31 cellular contexts compared by ENCODE assay signal in the genomic region with DNA sequence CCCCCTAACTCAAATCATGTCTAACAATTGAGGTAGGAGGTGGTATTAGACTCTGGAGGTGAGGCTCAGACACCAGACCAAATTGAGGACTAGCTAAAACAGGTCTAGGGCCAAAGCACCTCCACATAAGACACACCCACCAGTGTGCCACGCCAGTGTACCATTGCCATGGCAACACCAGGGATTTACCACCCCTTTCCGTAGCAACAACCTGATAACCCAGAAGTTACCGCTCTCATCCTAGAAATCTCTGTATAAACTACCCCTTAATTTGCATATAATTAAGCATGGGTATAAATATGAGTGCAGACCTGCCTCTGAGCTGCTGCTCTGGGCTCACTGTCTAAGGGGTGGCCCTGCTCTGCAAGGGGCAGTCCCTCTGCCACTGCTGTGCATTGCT. TPM values are rescaled to one million over a fixed set of nuclear protein-coding genes. Genes with fewer than 3 reads are reported as not detected.
DNase-seq lines count a peak whose midpoint lies in the region; ATAC-seq, FAIRE-seq and TF ChIP-seq lines count a peak whose summit lies in the region.
"Had no signal": no experiment of that assay in that cellular context is flagged by ENCODE, and none has a peak within 500 bp of the region (broad histone marks: within the 10 kb centered on the region; RNA-seq: fewer than 3 reads in every experiment).

No MANE protein-coding gene starts in this region.

- 14% methylated on average over 3 of the region's 3 CpGs for WGBS in HepG2 (ENCODE audit: low lambda C conversion rate)
- 89% methylated on average over 3 of the region's 3 CpGs for WGBS in right lobe of liver (ENCODE audit: insufficient coverage, low coverage, low lambda C conversion rate, missing lambda C conversion rate)
- 51% methylated on average over 3 of the region's 3 CpGs for WGBS in K562 (ENCODE audit: insufficient coverage, low coverage, missing lambda C conversion rate)

- H3K36me3 Mint-ChIP-seq in IgD-negative memory B cell: no peaks in the 10 kb centered on the region

- H3K9me1 ChIP-seq in K562 (ENCODE audit: control insufficient read depth, insufficient read depth, low read length): no peaks in the 10 kb centered on the region

- FAIRE-seq in HepG2 (lab: Jason Lieb, UNC) (no peak), K562 (lab: Jason Lieb, UNC) (no peak)
- FAIRE-seq: astrocyte, H1 had no signal

- no peaks in the 10 kb centered on the region for H4K20me1 ChIP-seq in HepG2 (ENCODE audit: insufficient read depth, low read length)
- H4K20me1 ChIP-seq in K562 (replicated peaks; ENCODE audit: control insufficient read depth, insufficient read depth, low read length): no peaks in the 10 kb centered on the region
- H4K20me1 ChIP-seq in OCI-LY7 (ENCODE audit: insufficient read depth, low read length): no peaks in the 10 kb centered on the region

- H3K4me3 ChIP-seq in HepG2 (replicated peaks in 1 of 3; ENCODE audit: insufficient read depth in 1 of 3, low read depth in 2 of 3, low read length in 3 of 3) (no peak overlapping the region), right lobe of liver (no peak overlapping the region), K562 (no peak overlapping the region), OCI-LY7 (ENCODE audit: low read depth, low read length, poor library complexity, severe bottlenecking) (no peak overlapping the region)
- H3K4me3 ChIP-seq: gastroesophageal sphincter, MG63 had no signal

- no peak for TF ChIP-seq CTCF in HepG2 (CRISPR knock-in tag; IDR thresholded peaks at IDR 0.05)
- TF ChIP-seq CTCF in right lobe of liver (IDR thresholded peaks at IDR 0.05): no peak
- TF ChIP-seq CTCF in K562 (IDR thresholded peaks at IDR 0.05 in 2 of 3, conservative IDR thresholded peaks at IDR 0.05 in 1 of 3; ENCODE audit: insufficient read depth in 2 of 3, low read depth in 1 of 3, low read length in 3 of 3): no peak
- TF ChIP-seq CTCF in OCI-LY7 (conservative IDR thresholded peaks at IDR 0.05; ENCODE audit: low read length): no peak

- DNase-seq in HepG2 (ENCODE audit: low spot score): no peak
- no peak for DNase-seq in right lobe of liver
- no peak for DNase-seq in K562 (ENCODE audit: extremely low read depth in 1 of 4, low spot score in 3 of 4)
- peak; percentile 31 for DNase-seq in ureter (ENCODE audit: low spot score)
- no peak for DNase-seq in NCI-H524 treated with DMSO at 0.1 percent for 48 hours (lab: John Stamatoyannopoulos, UW)
- DNase-seq in OCI-LY7 (ENCODE audit: low spot score): no peak
- DNase-seq: activated CD8-positive, alpha-beta T cell treated with anti-CD3 and anti-CD28 coated beads for 36 hours; activated effector memory CD4-positive, alpha-beta T cell treated with anti-CD3 and anti-CD28 coated beads, Interleukin-2, amount 50 U/mL, for 16 hours; activated T-cell treated with anti-CD3 and anti-CD28 coated beads for 4 hours; hippocampal formation; KG1; left colon; mesenchymal stem cell; MG63; NCI-H1417; NCI-H2081; NCI-H446; NK-92 treated with Interleukin-12 subunit alpha and Interleukin-12 subunit beta, amount 100 ng/mL, for 24 hours; SHP77 treated with DMSO at 0.1 percent for 48 hours; stimulated activated CD4-positive, alpha-beta T cell treated with anti-CD3 and anti-CD28 coated beads, Interleukin-12 subunit alpha, Interleukin-12 subunit beta, amount 100 ng/mL, for 4 hours; stimulated activated CD4-positive, alpha-beta T cell treated with anti-CD3 and anti-CD28 coated beads, Interleukin-4, amount 100 ng/mL, for 4 hours; stimulated activated naive B cell treated with anti-CD40 and anti-IgM and Interleukin-4, amounts not matched to agents 10 μg/mL and 1 μg/mL and 100 μg/mL, for 72 hours; T1000 had no signal

- no peaks in the 10 kb centered on the region for H3K27me3 ChIP-seq in HepG2 (ENCODE audit: control insufficient read depth in 1 of 2, insufficient read depth in 2 of 2, low read length in 2 of 2)
- H3K27me3 ChIP-seq in right lobe of liver: no peaks in the 10 kb centered on the region
- H3K27me3 ChIP-seq in K562 (ENCODE audit: control insufficient read depth in 2 of 2, insufficient read depth in 2 of 2, low read length in 2 of 2): no peaks in the 10 kb centered on the region
- H3K27me3 ChIP-seq: MG63 had no signal

- POLR2A ChIA-PET in HepG2 (lab: Yijun Ruan, JAX) (no interaction called here), K562 (lab: Yijun Ruan, JAX) (no interaction called here), OCI-LY7 (lab: Charles Lee) (no interaction called here)

- H3K9ac ChIP-seq in HepG2 (ENCODE audit: insufficient read depth, low read depth, low read length) (no peak overlapping the region), K562 (ENCODE audit: insufficient read depth in 1 of 2, low read depth in 2 of 2, low read length in 2 of 2) (no peak overlapping the region; a peak in 1 of 4 replicates)

- peaks cover 8% of the 10 kb centered on the region for H3K27me3 Mint-ChIP-seq in IgD-negative memory B cell
- H3K27me3 Mint-ChIP-seq: activated CD8-positive, alpha-beta T cell treated with anti-CD3 and anti-CD28 coated beads for 36 hours had no signal

- no peak for TF ChIP-seq RAD21 in HepG2 (CRISPR knock-in tag; IDR thresholded peaks at IDR 0.05)
- TF ChIP-seq RAD21 in K562 (CRISPR knock-in tag; conservative IDR thresholded peaks at IDR 0.05 in 1 of 2, IDR thresholded peaks at IDR 0.05 in 1 of 2): no peak

- TF ChIP-seq EP300 in HepG2 (IDR thresholded peaks at IDR 0.05; ENCODE audit: low read depth in 2 of 2, low read length in 2 of 2) (no peak), HepG2 (CRISPR knock-in tag; IDR thresholded peaks at IDR 0.05; ENCODE audit: borderline replicate concordance) (no peak), K562 (IDR thresholded peaks at IDR 0.05; ENCODE audit: low read length) (no peak)

- ATAC-seq in HepG2 (no peak), right lobe of liver (no peak), K562 (no peak)
- ATAC-seq: activated CD8-positive, alpha-beta T cell treated with anti-CD3 and anti-CD28 coated beads for 36 hours; gastroesophageal sphincter; left colon; Panc1; sciatic nerve had no signal

- peaks cover 11 to 14% (median 13%) of the 10 kb centered on the region in 3 donors for H3K4me1 Mint-ChIP-seq in IgD-negative memory B cell

- CTCF ChIA-PET in HepG2 (lab: Yijun Ruan, JAX; ENCODE audit: low intra/inter-chr PET ratio, low total read pairs) (no interaction called here), K562 (lab: Yijun Ruan, JAX; ENCODE audit: low intra/inter-chr PET ratio) (interaction anchor here (0.7 kb wide), 1 partner anchor 1302 kb away, joined by 6 read pairs; no protein-coding TSS in a partner anchor), OCI-LY7 (lab: Charles Lee; ENCODE audit: unreplicated experiment) (interaction anchor here (0.6 kb wide), 1 partner anchor 148 kb away, joined by 3 read pairs; no protein-coding TSS in a partner anchor)

- H3K79me2 ChIP-seq in HepG2 (ENCODE audit: insufficient read depth, low read length) (no peaks in the 10 kb centered on the region), K562 (ENCODE audit: control insufficient read depth, insufficient read depth, low read length) (no peaks in the 10 kb centered on the region), OCI-LY7 (ENCODE audit: insufficient read depth, low read depth, low read length) (no peaks in the 10 kb centered on the region)

- H3K4me1 ChIP-seq in HepG2 (ENCODE audit: insufficient read depth, low read length) (peaks cover 29% of the 10 kb centered on the region), right lobe of liver (peaks cover 0 to 15% (median 4%) of the 10 kb centered on the region in 4 donors), K562 (replicated peaks in 1 of 2; ENCODE audit: control insufficient read depth in 2 of 2, insufficient read depth in 2 of 2, low read length in 2 of 2) (peaks cover 18 to 32% of the 10 kb centered on the region in 2 experiments; a peak in 4 of 5 replicates), OCI-LY7 (ENCODE audit: insufficient read depth, low read length, poor library complexity, severe bottlenecking) (peaks cover 6% of the 10 kb centered on the region)

- BruUV-seq in HepG2 (replicated peaks; lab: Mats Ljungman, UMichigan) (no TSS peak), K562 (replicated peaks; lab: Mats Ljungman, UMichigan) (no TSS peak), OCI-LY7 (replicated peaks; lab: Mats Ljungman, UMichigan) (no TSS peak)

- H3K36me3 ChIP-seq in HepG2 (replicated peaks in 1 of 2; ENCODE audit: control insufficient read depth in 1 of 2, insufficient read depth in 2 of 2, low read length in 2 of 2) (no peaks in the 10 kb centered on the region), right lobe of liver (no peaks in the 10 kb centered on the region), K562 (ENCODE audit: control insufficient read depth, insufficient read depth, low read length) (no peaks in the 10 kb centered on the region), OCI-LY7 (ENCODE audit: insufficient read depth, low read length) (no peaks in the 10 kb centered on the region)
- H3K36me3 ChIP-seq: gastroesophageal sphincter, MG63, neutrophil had no signal

- H3K27ac ChIP-seq in HepG2 (ENCODE audit: extremely low read length, insufficient read depth, low read length): no peak overlapping the region
- H3K27ac ChIP-seq in right lobe of liver: no peak overlapping the region
- H3K27ac ChIP-seq in K562 (ENCODE audit: extremely low read depth, low read depth, low read length): no peak overlapping the region
- H3K27ac ChIP-seq in OCI-LY7 (ENCODE audit: low read depth, low read length, poor library complexity, severe bottlenecking): no peak overlapping the region
- H3K27ac ChIP-seq: gastroesophageal sphincter, neutrophil had no signal

- H2AFZ ChIP-seq in HepG2 (ENCODE audit: low read length): no peak overlapping the region
- no peak overlapping the region for H2AFZ ChIP-seq in K562 (ENCODE audit: low read depth, low read length)
- H2AFZ ChIP-seq in OCI-LY7 (ENCODE audit: low read length): no peak overlapping the region

- H3K27ac Mint-ChIP-seq in IgD-negative memory B cell: peak overlapping the region in 1 of 3 donors; percentile 16
- H3K27ac Mint-ChIP-seq: activated CD8-positive, alpha-beta T cell treated with anti-CD3 and anti-CD28 coated beads for 36 hours; progenitor cell of endocrine pancreas; stimulated activated naive B cell treated with anti-CD40 and anti-IgM and Interleukin-4, amounts not matched to agents 10 μg/mL and 1 μg/mL and 100 μg/mL, for 72 hours had no signal

- no peaks in the 10 kb centered on the region for H3K9me3 ChIP-seq in HepG2 (ENCODE audit: low read length)
- no peaks in the 10 kb centered on the region for H3K9me3 ChIP-seq in right lobe of liver
- H3K9me3 ChIP-seq in K562 (replicated peaks; ENCODE audit: control insufficient read depth, insufficient read depth, low read depth, low read length): no peaks in the 10 kb centered on the region
- H3K9me3 ChIP-seq in OCI-LY7 (ENCODE audit: low read length): no peaks in the 10 kb centered on the region
- H3K9me3 ChIP-seq: gastroesophageal sphincter, MG63, neutrophil had no signal

- no peaks in the 10 kb centered on the region for H3K9me3 Mint-ChIP-seq in IgD-negative memory B cell
- H3K9me3 Mint-ChIP-seq: activated CD8-positive, alpha-beta T cell treated with anti-CD3 and anti-CD28 coated beads for 36 hours; stimulated activated naive B cell treated with anti-CD40 and anti-IgM and Interleukin-4, amounts not matched to agents 10 μg/mL and 1 μg/mL and 100 μg/mL, for 72 hours had no signal

- no peak for TF ChIP-seq POLR2A in HepG2 (IDR thresholded peaks at IDR 0.05; ENCODE audit: insufficient read depth in 1 of 2, low read depth in 2 of 2, low read length in 2 of 2)
- no peak for TF ChIP-seq POLR2A in right lobe of liver (IDR thresholded peaks at IDR 0.05)
- TF ChIP-seq POLR2A in K562 (conservative IDR thresholded peaks at IDR 0.05): no peak

- peak overlapping the region in 3 of 4 donors; percentile 6 to 34 (median 23) for H3K4me3 Mint-ChIP-seq in IgD-negative memory B cell
- H3K4me3 Mint-ChIP-seq: activated CD8-positive, alpha-beta T cell treated with anti-CD3 and anti-CD28 coated beads for 36 hours had no signal

- in situ Hi-C loops in HepG2 (cut with HindIII; ENCODE audit: extremely low pct_ligation_motif_present, low pct_unique_long_range_greater_than_20kb) (loop anchor here (25.0 kb wide), 1 partner anchor 383 kb away; a partner anchor contains a TSS), K562 (cut with MboI) (loop anchor here (10.0 kb wide), 1 partner anchor 611 kb away; a partner anchor contains a TSS)

- H3K9me2 ChIP-seq in OCI-LY7 (ENCODE audit: insufficient read depth, low read length): no peaks in the 10 kb centered on the region

- intact Hi-C loops in HepG2 (cut with micrococcal nuclease; ENCODE audit: unreplicated experiment): no loop called here
- intact Hi-C loops in right lobe of liver (cut with DNase I): loop anchor here in 1 of 2 donors (10.0 kb wide), 1 partner anchor 391 kb away; no protein-coding TSS in a partner anchor
- intact Hi-C loops in K562 (cut with micrococcal nuclease): no loop called here
- intact Hi-C loops in OCI-LY7 (cut with micrococcal nuclease; ENCODE audit: unreplicated experiment): no loop called here

- H3K4me2 ChIP-seq in HepG2 (ENCODE audit: low read depth, low read length): no peak overlapping the region
- no peak overlapping the region for H3K4me2 ChIP-seq in K562 (ENCODE audit: insufficient read depth, low read length)
- no peak overlapping the region for H3K4me2 ChIP-seq in OCI-LY7 (ENCODE audit: low read length)

RNA-seq across cellular contexts. Expression of a gene that starts 57.4 kb away (rescaled TPM):
- total RNA-seq in HepG2 (2016; rRNA removed; fragmentation: Illumina TruSeq; extraction: Trizol): 74.3 and 94.8 TPM in 2 replicates
- 82.8 and 86.5 TPM in 2 replicates for total RNA-seq in HepG2 (2016; cell fraction: cytosol; rRNA removed; fragmentation: Illumina TruSeq; extraction: Trizol; ENCODE audit: low read depth)
- total RNA-seq in HepG2 (2016; cell fraction: insoluble cytoplasmic fraction; rRNA removed; fragmentation: Illumina TruSeq; extraction: Trizol): 71.4 and 92.2 TPM in 2 replicates
- 125 and 142 TPM in 2 replicates for total RNA-seq in HepG2 (2016; cell fraction: membrane; rRNA removed; fragmentation: Illumina TruSeq; extraction: Trizol)
- 51.6 and 56.6 TPM in 2 replicates for total RNA-seq in HepG2 (2016; cell fraction: nucleus; rRNA removed; fragmentation: Illumina TruSeq; extraction: Trizol)
- 68.1 and 78.5 TPM in 2 replicates for polyA plus RNA-seq in HepG2 (2011; rRNA removed)
- 38.4 and 55.1 TPM in 2 replicates for polyA plus RNA-seq in HepG2 (2011; cell fraction: cytosol; rRNA removed)
- 57.2 and 60.5 TPM in 2 replicates for polyA plus RNA-seq in HepG2 (2011; cell fraction: nucleus; rRNA removed)
- 61.1 and 92.0 TPM in 2 replicates for polyA plus RNA-seq in HepG2 (2012)
- polyA plus RNA-seq in HepG2 (2016; cell fraction: cytosol; fragmentation: Illumina TruSeq; extraction: Trizol; ENCODE audit: low read depth): 97.1 and 105 TPM in 2 replicates
- 87.9 and 89.9 TPM in 2 replicates for polyA plus RNA-seq in HepG2 (2016; cell fraction: insoluble cytoplasmic fraction; fragmentation: Illumina TruSeq; extraction: Trizol; ENCODE audit: low read depth)
- 110 and 121 TPM in 2 replicates for polyA plus RNA-seq in HepG2 (2016; cell fraction: membrane; fragmentation: Illumina TruSeq; extraction: Trizol; ENCODE audit: low read depth)
- polyA plus RNA-seq in HepG2 (2016; cell fraction: nucleus; fragmentation: Illumina TruSeq; extraction: Trizol; ENCODE audit: insufficient read depth, low read depth): 63.8 and 64.0 TPM in 2 replicates
- polyA minus RNA-seq in HepG2 (2011; rRNA and poly(A)+ RNA removed; ENCODE audit: low replicate concordance): 69.0 and 106 TPM in 2 replicates
- 67.1 and 70.9 TPM in 2 replicates for polyA minus RNA-seq in HepG2 (2011; cell fraction: cytosol; rRNA and poly(A)+ RNA removed)
- 110 and 115 TPM in 2 replicates for polyA minus RNA-seq in HepG2 (2011; cell fraction: nucleus; rRNA and poly(A)+ RNA removed)
- 10 to 100 TPM; 44.9 to 74.5 (median 55.3) TPM for total RNA-seq in right lobe of liver
- polyA plus RNA-seq in IgD-negative memory B cell: 106 TPM
- total RNA-seq in K562 (2011; cell fraction: chromatin; rRNA removed; ENCODE audit: low replicate concordance): 275 and 554 TPM in 2 replicates
- 143 and 198 TPM in 2 replicates for total RNA-seq in K562 (2011; cell fraction: nucleolus; rRNA removed)
- total RNA-seq in K562 (2011; cell fraction: nucleoplasm; rRNA removed): 367 and 537 TPM in 2 replicates
- 263 and 295 TPM in 2 replicates for total RNA-seq in K562 (2014; rRNA removed)
- total RNA-seq in K562 (2014; rRNA removed; fragmentation: Illumina TruSeq; extraction: Trizol): 395 and 448 TPM in 2 replicates
- 284 and 309 TPM in 2 replicates for total RNA-seq in K562 (2015; rRNA removed; fragmentation: Illumina TruSeq; extraction: Trizol)
- 395 and 398 TPM in 2 replicates for total RNA-seq in K562 (2021)
- 266 and 328 TPM in 2 replicates for polyA plus RNA-seq in K562 (2011; rRNA removed)
- polyA plus RNA-seq in K562 (2011; cell fraction: cytosol; rRNA removed): 100 and 189 TPM in 2 replicates
- 140 and 172 TPM in 2 replicates for polyA plus RNA-seq in K562 (2011; cell fraction: nucleus; rRNA removed)
- 237 and 317 TPM in 2 replicates for polyA plus RNA-seq in K562 (2012)
- 383 and 443 TPM in 2 replicates for polyA plus RNA-seq in K562 (2014; fragmentation: Illumina TruSeq; extraction: Trizol)
- 100 to 1,000 TPM; 517 to 617 TPM for polyA plus RNA-seq in K562 (2014; fragmentation: Nextera tagmentation; extraction: Ambion mirVana)
- polyA plus RNA-seq in K562 (2014; rRNA removed): 284 and 315 TPM in 2 replicates
- polyA minus RNA-seq in K562 (2011; rRNA and poly(A)+ RNA removed): 312 and 332 TPM in 2 replicates
- 118 and 128 TPM in 2 replicates for polyA minus RNA-seq in K562 (2011; cell fraction: cytosol; rRNA and poly(A)+ RNA removed)
- polyA minus RNA-seq in K562 (2011; cell fraction: nucleus; rRNA and poly(A)+ RNA removed): 87.6 and 141 TPM in 2 replicates
- total RNA-seq in ureter: 155 TPM
- 134 and 161 TPM in 2 replicates for total RNA-seq in OCI-LY7 (2014; rRNA removed; shearing (Covaris generic))
- total RNA-seq in OCI-LY7 (2022): 236 and 264 TPM in 2 replicates
